17 cellular contexts compared by ENCODE assay signal in genomic region chr1:94920061-94920460, GRCh38. TPM values are rescaled to one million over a fixed set of nuclear protein-coding genes. Genes with fewer than 3 reads are reported as not detected.
DNase-seq lines count a peak whose midpoint lies in the region; ATAC-seq, FAIRE-seq and TF ChIP-seq lines count a peak whose summit lies in the region.
"Had no signal": no experiment of that assay in that cellular context is flagged by ENCODE, and none has a peak within 500 bp of the region (broad histone marks: within the 10 kb centered on the region; RNA-seq: fewer than 3 reads in every experiment).

No MANE protein-coding gene starts in this region.

- TF ChIP-seq RAD21 in HepG2 (CRISPR knock-in tag; IDR thresholded peaks at IDR 0.05), result no peak

- CTCF ChIA-PET in HepG2 (lab: Yijun Ruan, JAX; ENCODE audit: low intra/inter-chr PET ratio, low total read pairs), result no interaction called here

- H3K36me3 Mint-ChIP-seq in HFFc6 (ENCODE audit: low read depth) (peaks cover 52% of the 10 kb centered on the region), brain (peaks cover 83% of the 10 kb centered on the region)

- no TSS peak for BruUV-seq in HepG2 (replicated peaks; lab: Mats Ljungman, UMichigan)

- H3K9me3 Mint-ChIP-seq in HFFc6 (no peaks in the 10 kb centered on the region), brain (peaks cover 0 to 8% (median 0%) of the 10 kb centered on the region in 5 experiments)
- H3K9me3 Mint-ChIP-seq: activated naive CD4-positive, alpha-beta T cell treated with anti-CD3 and anti-CD28 coated beads, Interleukin-2, amount 50 U/mL, for 24 hours; stimulated activated naive CD8-positive, alpha-beta T cell treated with anti-CD3 and anti-CD28 coated beads, Interleukin-15, amount 100 ng/mL, for 72 hours had no signal

- DNase-seq in HFFc6, result no peak
- DNase-seq in HepG2 (ENCODE audit: low spot score), result peak; percentile 18
- DNase-seq in smooth muscle cell (lab: John Stamatoyannopoulos, UW; ENCODE audit: unreplicated experiment), result no peak
- DNase-seq in cerebellar nuclear complex (lab: John Stamatoyannopoulos, UW), result no peak
- DNase-seq in NAMALWA (ENCODE audit: low spot score), result no peak
- no peak for DNase-seq in NCI-H1092 (lab: John Stamatoyannopoulos, UW)
- DNase-seq: CD4-positive, CD25-positive, alpha-beta regulatory T cell; effector CD4-positive, alpha-beta T cell; GDM1; OCI-M1; psoas muscle; stimulated activated naive CD8-positive, alpha-beta T cell treated with anti-CD3 and anti-CD28 coated beads, Interleukin-15, amount 100 ng/mL, for 72 hours had no signal

- peak overlapping the region; percentile 22; the same call in 1 of the 2 replicates for H3K4me3 Mint-ChIP-seq in HFFc6
- H3K4me3 Mint-ChIP-seq in brain, result peak overlapping the region in 4 of 5 experiments; percentile 14 to 63 (median 60)
- H3K4me3 Mint-ChIP-seq: activated naive CD4-positive, alpha-beta T cell treated with anti-CD3 and anti-CD28 coated beads, Interleukin-2, amount 50 U/mL, for 24 hours; CD4-positive, CD25-positive, alpha-beta regulatory T cell; stimulated activated naive CD8-positive, alpha-beta T cell treated with anti-CD3 and anti-CD28 coated beads, Interleukin-15, amount 100 ng/mL, for 72 hours had no signal

- H3K27me3 Mint-ChIP-seq in HFFc6 (ENCODE audit: insufficient read depth) (peaks cover 1% of the 10 kb centered on the region; the same call in 1 of the 2 replicates), brain (no peaks in the 10 kb centered on the region)

- H4K20me1 ChIP-seq in HepG2 (ENCODE audit: insufficient read depth, low read length) (peaks cover 76% of the 10 kb centered on the region), smooth muscle cell (ENCODE audit: low read depth) (peaks cover 100% of the 10 kb centered on the region)

- TF ChIP-seq CTCF in HFFc6 (IDR thresholded peaks at IDR 0.05) (no peak), brain (conservative IDR thresholded peaks at IDR 0.05) (no peak), HepG2 (CRISPR knock-in tag; IDR thresholded peaks at IDR 0.05) (no peak), smooth muscle cell (IDR thresholded peaks at IDR 0.05; ENCODE audit: borderline replicate concordance, insufficient read depth, poor library complexity, severe bottlenecking) (no peak)

- POLR2A ChIA-PET in HepG2 (lab: Yijun Ruan, JAX), result no interaction called here

- H3K79me2 ChIP-seq in HepG2 (ENCODE audit: insufficient read depth, low read length), result peaks cover 99% of the 10 kb centered on the region
- peaks cover 100% of the 10 kb centered on the region for H3K79me2 ChIP-seq in smooth muscle cell (ENCODE audit: low read depth)

- intact Hi-C loops in HepG2 (cut with micrococcal nuclease; ENCODE audit: unreplicated experiment), result no loop called here

- H3K4me3 ChIP-seq in HepG2 (replicated peaks in 1 of 3; ENCODE audit: insufficient read depth in 1 of 3, low read depth in 2 of 3, low read length in 3 of 3), result no peak overlapping the region
- no peak overlapping the region for H3K4me3 ChIP-seq in smooth muscle cell
- H3K4me3 ChIP-seq: K562, lung, psoas muscle had no signal

- TF ChIP-seq EP300 in HepG2 (IDR thresholded peaks at IDR 0.05; ENCODE audit: low read depth in 2 of 2, low read length in 2 of 2), result no peak
- no peak for TF ChIP-seq EP300 in HepG2 (CRISPR knock-in tag; IDR thresholded peaks at IDR 0.05; ENCODE audit: borderline replicate concordance)

- no peaks in the 10 kb centered on the region for H3K9me3 ChIP-seq in HepG2 (ENCODE audit: low read length)
- no peaks in the 10 kb centered on the region for H3K9me3 ChIP-seq in smooth muscle cell (replicated peaks; ENCODE audit: low read depth)
- H3K9me3 ChIP-seq: psoas muscle had no signal

- peaks cover 0 to 11% of the 10 kb centered on the region in 2 experiments; a peak in 2 of 5 replicates for H3K36me3 ChIP-seq in HepG2 (replicated peaks in 1 of 2; ENCODE audit: control insufficient read depth in 1 of 2, insufficient read depth in 2 of 2, low read length in 2 of 2)
- H3K36me3 ChIP-seq in smooth muscle cell (ENCODE audit: low read depth), result no peaks in the 10 kb centered on the region

- H3K27me3 ChIP-seq in HepG2 (ENCODE audit: control insufficient read depth in 1 of 2, insufficient read depth in 2 of 2, low read length in 2 of 2) (no peaks in the 10 kb centered on the region), smooth muscle cell (ENCODE audit: low read depth) (no peaks in the 10 kb centered on the region)

- H2AFZ ChIP-seq in HepG2 (ENCODE audit: low read length) (no peak overlapping the region), smooth muscle cell (ENCODE audit: low read depth) (no peak overlapping the region)

- H3K9ac ChIP-seq in HepG2 (ENCODE audit: insufficient read depth, low read depth, low read length) (no peak overlapping the region), smooth muscle cell (ENCODE audit: low read depth) (no peak overlapping the region)

- WGBS in HepG2 (ENCODE audit: low lambda C conversion rate), result 69% methylated on average over 3 of the region's 3 CpGs
- WGBS in smooth muscle cell (ENCODE audit: low lambda C conversion rate), result 51% methylated on average over 3 of the region's 3 CpGs

- H3K27ac Mint-ChIP-seq in HFFc6 (peak overlapping the region; percentile 55), brain (peak overlapping the region in 4 of 5 experiments; percentile 8 to 99 (median 82))
- H3K27ac Mint-ChIP-seq: activated naive CD4-positive, alpha-beta T cell treated with anti-CD3 and anti-CD28 coated beads, Interleukin-2, amount 50 U/mL, for 24 hours; CD4-positive, CD25-positive, alpha-beta regulatory T cell; stimulated activated naive CD8-positive, alpha-beta T cell treated with anti-CD3 and anti-CD28 coated beads, Interleukin-15, amount 100 ng/mL, for 72 hours had no signal

- H3F3A ChIP-seq in smooth muscle cell (ENCODE audit: low read depth), result peaks cover 12% of the 10 kb centered on the region

- peaks cover 65% of the 10 kb centered on the region for H3K4me1 ChIP-seq in HepG2 (ENCODE audit: insufficient read depth, low read length)
- peaks cover 56% of the 10 kb centered on the region for H3K4me1 ChIP-seq in smooth muscle cell (ENCODE audit: low read depth)

- in situ Hi-C loops in HepG2 (cut with HindIII; ENCODE audit: extremely low pct_ligation_motif_present, low pct_unique_long_range_greater_than_20kb), result loop anchor here (5.0 kb wide), 1 partner anchor 122 kb away; no protein-coding TSS in a partner anchor

- H3K27ac ChIP-seq in HepG2 (ENCODE audit: extremely low read length, insufficient read depth, low read length) (peak overlapping the region; percentile 42), smooth muscle cell (ENCODE audit: low read depth) (peak overlapping the region; percentile 57)
- H3K27ac ChIP-seq: psoas muscle had no signal

- no peak for FAIRE-seq in HepG2 (lab: Jason Lieb, UNC)
- FAIRE-seq: K562 had no signal

- TF ChIP-seq POLR2A in HepG2 (IDR thresholded peaks at IDR 0.05; ENCODE audit: insufficient read depth in 1 of 2, low read depth in 2 of 2, low read length in 2 of 2), result no peak

- H3K4me1 Mint-ChIP-seq in HFFc6 (ENCODE audit: low read depth) (peaks cover 80% of the 10 kb centered on the region), brain (peaks cover 96% of the 10 kb centered on the region)

- ATAC-seq in HepG2, result peak; percentile 83
- ATAC-seq in GM21423 (IDR thresholded peaks at IDR 0.05; ENCODE audit: unreplicated experiment), result no peak
- ATAC-seq: K562; psoas muscle; stimulated activated naive CD8-positive, alpha-beta T cell treated with anti-CD3 and anti-CD28 coated beads, Interleukin-15, amount 100 ng/mL, for 72 hours had no signal

- H3K4me2 ChIP-seq in HepG2 (ENCODE audit: low read depth, low read length), result no peak overlapping the region
- peak overlapping the region; percentile 75 for H3K4me2 ChIP-seq in smooth muscle cell

TF ChIP-seq in HepG2, 621 proteins besides CTCF, POLR2A, EP300 and RAD21:
- TF ChIP-seq ATF1 (CRISPR knock-in tag; IDR thresholded peaks at IDR 0.05) (no peak), RBM22 (optimal IDR thresholded peaks at IDR 0.05; ENCODE audit: low read length) (peak; percentile 44)

RNA-seq across cellular contexts. Expression of gene CNN3, which starts 6.8 kb away (rescaled TPM):
- total RNA-seq in HFFc6 (2021; fragmentation: NEBNext Ultra II Directional; extraction: Animal tissue kit (Norgen Biotek cat#: 25700)), result 100 to 1,000 TPM; 210 to 253 (median 232) TPM
- polyA plus RNA-seq in brain (ENCODE audit: insufficient read depth, low read depth, low replicate concordance) (184 TPM), HepG2 (2011; rRNA removed) (97.4 and 113 TPM in 2 replicates), smooth muscle cell (545 and 633 TPM in 2 replicates)
- total RNA-seq in HepG2 (2016; rRNA removed; fragmentation: Illumina TruSeq; extraction: Trizol) (223 and 290 TPM in 2 replicates), smooth muscle cell (467 and 525 TPM in 2 replicates)
- total RNA-seq in HepG2 (2016; cell fraction: cytosol; rRNA removed; fragmentation: Illumina TruSeq; extraction: Trizol; ENCODE audit: low read depth), result 57.3 and 60.4 TPM in 2 replicates
- total RNA-seq in HepG2 (2016; cell fraction: insoluble cytoplasmic fraction; rRNA removed; fragmentation: Illumina TruSeq; extraction: Trizol), result 203 and 275 TPM in 2 replicates
- total RNA-seq in HepG2 (2016; cell fraction: membrane; rRNA removed; fragmentation: Illumina TruSeq; extraction: Trizol), result 122 and 123 TPM in 2 replicates
- total RNA-seq in HepG2 (2016; cell fraction: nucleus; rRNA removed; fragmentation: Illumina TruSeq; extraction: Trizol), result 101 and 120 TPM in 2 replicates
- 59.4 and 80.2 TPM in 2 replicates for polyA plus RNA-seq in HepG2 (2011; cell fraction: cytosol; rRNA removed)
- 44.3 and 48.4 TPM in 2 replicates for polyA plus RNA-seq in HepG2 (2011; cell fraction: nucleus; rRNA removed)
- polyA plus RNA-seq in HepG2 (2012), result 105 and 127 TPM in 2 replicates
- 34.4 and 42.1 TPM in 2 replicates for polyA plus RNA-seq in HepG2 (2016; cell fraction: cytosol; fragmentation: Illumina TruSeq; extraction: Trizol; ENCODE audit: low read depth)
- 302 and 322 TPM in 2 replicates for polyA plus RNA-seq in HepG2 (2016; cell fraction: insoluble cytoplasmic fraction; fragmentation: Illumina TruSeq; extraction: Trizol; ENCODE audit: low read depth)
- polyA plus RNA-seq in HepG2 (2016; cell fraction: membrane; fragmentation: Illumina TruSeq; extraction: Trizol; ENCODE audit: low read depth), result 71.0 and 76.9 TPM in 2 replicates
- 152 and 159 TPM in 2 replicates for polyA plus RNA-seq in HepG2 (2016; cell fraction: nucleus; fragmentation: Illumina TruSeq; extraction: Trizol; ENCODE audit: insufficient read depth, low read depth)
- 63.8 TPM in 1 of 2 replicates, not detected in the other for polyA minus RNA-seq in HepG2 (2011; rRNA and poly(A)+ RNA removed; ENCODE audit: low replicate concordance)
- 86.9 and 93.5 TPM in 2 replicates for polyA minus RNA-seq in HepG2 (2011; cell fraction: cytosol; rRNA and poly(A)+ RNA removed)
- 71.3 and 77.3 TPM in 2 replicates for polyA minus RNA-seq in HepG2 (2011; cell fraction: nucleus; rRNA and poly(A)+ RNA removed)
